Comparison of ENCODE assay signal across 8 cellular contexts in the genomic region with DNA sequence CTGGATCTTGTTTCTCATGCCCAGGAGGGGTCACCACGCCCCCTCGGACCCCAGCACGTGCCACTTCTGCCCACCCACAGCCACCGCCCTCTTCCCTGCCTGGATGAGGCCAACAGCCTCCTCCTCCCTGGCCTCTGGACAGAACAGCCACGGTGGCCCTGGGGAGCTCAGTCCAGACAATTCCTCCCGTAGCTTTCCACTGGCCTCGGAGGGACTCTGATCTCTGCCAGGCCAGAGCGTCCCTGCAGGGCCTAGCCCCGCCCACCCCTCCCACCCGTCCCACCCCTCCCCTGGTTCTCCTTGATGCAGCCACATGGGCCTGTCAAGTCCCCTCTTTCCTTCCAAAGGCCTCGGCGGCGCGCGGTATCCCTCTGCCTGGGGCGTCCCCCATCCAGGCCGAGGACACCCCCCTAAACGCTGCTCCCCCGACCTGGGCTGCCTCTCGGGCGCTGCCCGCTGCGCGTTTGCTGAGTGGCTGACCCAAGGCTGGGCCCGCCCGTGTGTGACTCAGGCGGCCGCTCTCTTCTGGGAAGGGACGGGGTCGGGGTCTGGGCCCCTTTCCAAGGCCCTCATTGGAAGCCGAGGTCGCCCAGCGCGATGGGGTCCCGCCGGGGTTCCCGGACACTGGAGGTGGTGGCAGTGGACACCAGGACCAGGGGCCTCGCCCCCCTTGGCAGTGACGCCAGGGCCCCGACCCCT. TPM values are rescaled to one million over a fixed set of nuclear protein-coding genes. Genes with fewer than 3 reads are reported as not detected.
A peak's percentile ranks its signal among the peaks of the same experiment; 100 is the strongest.
DNase-seq lines count a peak whose midpoint lies in the region; ATAC-seq and TF ChIP-seq lines count a peak whose summit lies in the region.

No MANE protein-coding gene starts in this region.

- peak in 1 of 2 donors; percentile 55 for TF ChIP-seq EP300 in tibial nerve (IDR thresholded peaks at IDR 0.05)

- TF ChIP-seq CTCF in BJ (IDR thresholded peaks at IDR 0.05; ENCODE audit: insufficient read depth, low read depth, low read length) (no peak), HL-60 (IDR thresholded peaks at IDR 0.05; ENCODE audit: insufficient read depth, low read length) (no peak), tibial nerve (IDR thresholded peaks at IDR 0.05) (no peak)

- POLR2A ChIA-PET in BJ (lab: Charles Lee): no interaction called here

- DNase-seq in BJ (ENCODE audit: low read depth) (no peak), HL-60 (ENCODE audit: low read depth in 1 of 2, low spot score in 1 of 2) (no peak), T1000 (lab: John Stamatoyannopoulos, UW) (peak; percentile 37), epidermal melanocyte (ENCODE audit: insufficient read length, low spot score) (peak; percentile 89), mesenchymal stem cell (peak; percentile 84), tibial nerve (ENCODE audit: low spot score in 2 of 2) (peak; percentile 39 to 59), NK-92 (lab: John Stamatoyannopoulos, UW; ENCODE audit: unreplicated experiment) (no peak)

- H3K23ac ChIP-seq in mesenchymal stem cell (ENCODE audit: low read length in 2 of 2): no peak overlapping the region

- peak overlapping the region; percentile 92 for H3K4me3 ChIP-seq in BJ (ENCODE audit: low read depth, low read length)
- peak overlapping the region; percentile 89 for H3K4me3 ChIP-seq in HL-60 (replicated peaks; ENCODE audit: insufficient read depth, low read length)
- peak overlapping the region; percentile 77 to 86 for H3K4me3 ChIP-seq in mesenchymal stem cell (ENCODE audit: insufficient read depth in 1 of 2, low read depth in 1 of 2, low read length in 2 of 2)
- H3K4me3 ChIP-seq in tibial nerve: peak overlapping the region; percentile 86 to 95 (median 90)

- H3K9me3 ChIP-seq in mesenchymal stem cell (ENCODE audit: control insufficient read depth, low read length): no peaks in the 10 kb centered on the region
- H3K9me3 ChIP-seq in tibial nerve: no peaks in the 10 kb centered on the region

- peak overlapping the region; percentile 80 for H2BK120ac ChIP-seq in mesenchymal stem cell (ENCODE audit: low read depth, low read length)

- H3K36me3 ChIP-seq in BJ (ENCODE audit: control insufficient read depth, insufficient read depth, low read length) (peaks cover 7% of the 10 kb centered on the region), mesenchymal stem cell (ENCODE audit: control insufficient read depth in 1 of 2, insufficient read depth in 2 of 2, low read depth in 1 of 2, low read length in 2 of 2) (peaks cover 19 to 27% of the 10 kb centered on the region in 2 experiments), tibial nerve (peaks cover 0 to 32% (median 0%) of the 10 kb centered on the region in 3 donors)

- peak overlapping the region; percentile 45 for H3K27ac ChIP-seq in HL-60 (replicated peaks)
- peak overlapping the region; percentile 39 for H3K27ac ChIP-seq in mesenchymal stem cell (ENCODE audit: low read length, poor library complexity, severe bottlenecking)
- H3K27ac ChIP-seq in tibial nerve: peak overlapping the region; percentile 91 to 99 (median 96)

- no peak for TF ChIP-seq POLR2A in tibial nerve (IDR thresholded peaks at IDR 0.05)

- H3K9ac ChIP-seq in mesenchymal stem cell (ENCODE audit: low read length): peak overlapping the region; percentile 89

- H2AFZ ChIP-seq in mesenchymal stem cell (ENCODE audit: low read depth, low read length): peak overlapping the region; percentile 67

- H3K14ac ChIP-seq in mesenchymal stem cell (ENCODE audit: low read length in 2 of 2): peak overlapping the region in 1 of 2 experiments; percentile 61

- peak overlapping the region; percentile 34 to 82 for H3K4ac ChIP-seq in mesenchymal stem cell (ENCODE audit: low read depth in 1 of 2, low read length in 2 of 2)

- 2% methylated on average over 38 of the region's 40 CpGs for WGBS in mesenchymal stem cell
- WGBS in tibial nerve, 2 donors: 0 to 2% methylated on average over 19 to 20 of the region's 40 CpGs

- peak overlapping the region; percentile 85 for H3K4me2 ChIP-seq in mesenchymal stem cell (ENCODE audit: low read length, poor library complexity, severe bottlenecking)

- ATAC-seq in GM19023 (IDR thresholded peaks at IDR 0.05; ENCODE audit: unreplicated experiment): peak; percentile 11

- peak overlapping the region; percentile 67 for H2BK15ac ChIP-seq in mesenchymal stem cell (ENCODE audit: low read depth, poor library complexity, severe bottlenecking)

- H2BK12ac ChIP-seq in mesenchymal stem cell (ENCODE audit: low read length in 2 of 2): peak overlapping the region; percentile 38 to 75

- H3K4me1 ChIP-seq in mesenchymal stem cell (ENCODE audit: control insufficient read depth, insufficient read depth, low read depth, low read length) (peaks cover 32% of the 10 kb centered on the region), tibial nerve (peaks cover 0 to 56% (median 28%) of the 10 kb centered on the region in 4 donors)

- H2AK5ac ChIP-seq in mesenchymal stem cell (ENCODE audit: low read length, severe bottlenecking): no peak overlapping the region

- CTCF ChIA-PET in BJ (lab: Yijun Ruan, JAX): interaction anchor here (0.8 to 1.4 kb wide), 4 partner anchors 18 to 320 kb away, joined by 3 to 5 read pairs (median 3); no protein-coding TSS in a partner anchor

- H3K18ac ChIP-seq in mesenchymal stem cell (ENCODE audit: low read depth in 1 of 2, low read length in 2 of 2): peak overlapping the region; percentile 77 to 92

- H4K8ac ChIP-seq in mesenchymal stem cell (ENCODE audit: low read length): peak overlapping the region; percentile 83

- no peak overlapping the region for H2BK5ac ChIP-seq in mesenchymal stem cell (ENCODE audit: low read depth, low read length, poor library complexity, severe bottlenecking)

- H3K79me1 ChIP-seq in mesenchymal stem cell (replicated peaks; ENCODE audit: low read length, poor library complexity, severe bottlenecking): peaks cover 11% of the 10 kb centered on the region

- peak overlapping the region; percentile 80 for H4K91ac ChIP-seq in mesenchymal stem cell (ENCODE audit: low read length)

- H3K27me3 ChIP-seq in BJ (ENCODE audit: control insufficient read depth, insufficient read depth, low read length) (no peaks in the 10 kb centered on the region), HL-60 (ENCODE audit: insufficient read depth, poor library complexity, severe bottlenecking) (no peaks in the 10 kb centered on the region), mesenchymal stem cell (ENCODE audit: control insufficient read depth in 1 of 2, insufficient read depth in 1 of 2, low read length in 2 of 2) (no peaks in the 10 kb centered on the region), tibial nerve (no peaks in the 10 kb centered on the region)

RNA-seq across cellular contexts. Expression of a gene that starts 0.6 kb away (rescaled TPM):
- 59.9 and 75.2 TPM in 2 replicates for polyA plus RNA-seq in BJ (2011; rRNA removed)
- 37.3 and 46.8 TPM in 2 replicates for polyA minus RNA-seq in BJ (2011; rRNA and poly(A)+ RNA removed)
- 54.5 TPM for polyA plus RNA-seq in mesenchymal stem cell (2013, experiment 1 of 2)
- 54.2 TPM for polyA plus RNA-seq in mesenchymal stem cell (2013, experiment 2 of 2)
- total RNA-seq in tibial nerve: 100 to 1,000 TPM in 1 of 4 donors, 10 to 100 TPM in 3; 38.7 to 108 (median 53.2) TPM

RNA-seq across cellular contexts. Expression of a gene that starts 54.0 kb away (rescaled TPM):
- polyA plus RNA-seq in BJ (2011; rRNA removed): 64.7 and 75.6 TPM in 2 replicates
- polyA minus RNA-seq in BJ (2011; rRNA and poly(A)+ RNA removed): 18.9 and 27.3 TPM in 2 replicates
- polyA plus RNA-seq in mesenchymal stem cell (2013, experiment 1 of 2): 32.4 TPM
- polyA plus RNA-seq in mesenchymal stem cell (2013, experiment 2 of 2): 29.5 TPM
- 10 to 100 TPM in 3 of 4 donors, 1 to 10 TPM in 1; 9.9 to 45.7 (median 29.0) TPM for total RNA-seq in tibial nerve

RNA-seq across cellular contexts. Expression of a gene that starts 54.1 kb away (rescaled TPM):
- polyA plus RNA-seq in BJ (2011; rRNA removed): 109 and 166 TPM in 2 replicates
- polyA minus RNA-seq in BJ (2011; rRNA and poly(A)+ RNA removed): 265 and 307 TPM in 2 replicates
- 286 TPM for polyA plus RNA-seq in mesenchymal stem cell (2013, experiment 1 of 2)
- polyA plus RNA-seq in mesenchymal stem cell (2013, experiment 2 of 2): 277 TPM
- total RNA-seq in tibial nerve: 10 to 100 TPM; 57.1 to 81.0 (median 69.4) TPM

Comparison
In these comparisons a context has a peak if more than half of its experiments do, and no peak if none do; other contexts are left out.
1. DNase-seq: peak in T1000 (single experiment), epidermal melanocyte (single experiment), mesenchymal stem cell (single experiment) and tibial nerve (2 of 2); none in BJ (single experiment), HL-60 (0 of 2) and NK-92 (single experiment).
2. H3K27ac ChIP-seq: peak in every context shown above with its lines; median percentile 96 in tibial nerve; 45 in HL-60; 39 in mesenchymal stem cell.
3. Peak in every context shown above with its lines, with median percentiles within 50 percentile points of each other: H3K4me3 ChIP-seq.